Comparison of ENCODE assay signal across 1 cellular context in the genomic region with DNA sequence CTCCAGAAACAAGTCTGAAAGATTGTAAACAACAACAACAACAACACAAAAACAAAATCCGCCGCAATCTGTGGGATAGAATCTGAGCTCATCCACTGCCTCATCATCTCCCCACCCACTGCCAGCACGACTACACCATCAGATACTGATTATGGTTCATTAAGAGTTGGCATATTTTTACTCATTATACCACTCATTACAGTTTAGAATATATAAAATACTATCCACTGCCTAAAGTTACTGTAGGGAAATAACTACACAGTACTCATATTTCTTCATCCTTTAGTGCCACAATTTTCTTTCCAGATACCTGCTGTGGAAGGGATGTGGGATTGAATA.
TF ChIP-seq lines count a peak whose summit lies in the region.

No MANE protein-coding gene starts in this region.

TF ChIP-seq in HepG2, 621 proteins besides CTCF, POLR2A, EP300 and RAD21 (continued from another document):
- TF ChIP-seq ZBTB39 (CRISPR knock-in tag; IDR thresholded peaks at IDR 0.05) (no peak), HNRNPK (IDR thresholded peaks at IDR 0.05; ENCODE audit: low read depth, low read length, poor library complexity, severe bottlenecking) (no peak), PLRG1 (conservative IDR thresholded peaks at IDR 0.05) (no peak), SP2 (CRISPR knock-in tag; IDR thresholded peaks at IDR 0.05) (no peak), ZNF44 (CRISPR knock-in tag; IDR thresholded peaks at IDR 0.05) (no peak), GZF1 (CRISPR knock-in tag; IDR thresholded peaks at IDR 0.05) (no peak)
